ENCODE assay signal across 35 cellular contexts in the genomic region with DNA sequence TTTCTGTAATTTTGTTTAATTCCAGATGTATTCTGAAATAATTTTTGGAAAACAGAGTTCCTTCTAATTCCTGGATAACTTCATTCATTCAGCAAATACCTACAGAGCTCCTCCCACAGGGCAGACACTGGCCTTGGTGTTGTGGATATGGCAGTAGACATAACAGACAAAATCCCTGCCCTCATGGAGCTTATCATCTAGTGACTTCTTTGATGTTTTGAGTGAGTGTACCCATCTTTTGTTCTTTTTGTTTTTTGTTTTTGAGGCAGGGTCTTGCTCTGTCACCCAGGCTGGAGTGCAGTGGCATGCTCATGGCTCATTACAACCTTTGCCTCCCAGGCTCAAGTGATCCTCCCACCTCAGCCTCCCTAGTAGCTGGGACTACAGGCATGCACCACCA.
"Had no signal": no experiment of that assay in that cellular context is flagged by ENCODE, and none has a peak within 500 bp of the region (broad histone marks: within the 10 kb centered on the region; RNA-seq: fewer than 3 reads in every experiment).

No MANE protein-coding gene starts in this region.

- H3K27me3 ChIP-seq: MG63 had no signal

- H3K4me3 ChIP-seq: MG63 had no signal

- DNase-seq: Karpas-422, Kasumi-1, MG63, MM.1S, MV-4-11, NCI-H1048, NCI-H1092, NCI-H1092 treated with DMSO at 0.1 percent for 48 hours, NCI-H1105, NCI-H1105 treated with DMSO at 0.1 percent for 48 hours, NCI-H1417, NCI-H1417 treated with DMSO at 0.1 percent for 48 hours, NCI-H1436, NCI-H1436 treated with DMSO at 0.1 percent for 48 hours, NCI-H146, NCI-H1694, NCI-H1694 treated with DMSO at 0.1 percent for 48 hours, NCI-H187, NCI-H187 treated with DMSO at 0.1 percent for 48 hours, NCI-H1930, NCI-H2029, NCI-H2029 treated with DMSO at 0.1 percent for 48 hours, NCI-H2081, NCI-H2081 treated with DMSO at 0.1 percent for 48 hours, NCI-H2107, NCI-H2171, NCI-H2171 treated with DMSO at 0.1 percent for 48 hours, NCI-H2227 treated with DMSO at 0.1 percent for 48 hours, NCI-H226, NCI-H345, NCI-H446, NCI-H446 treated with DMSO at 0.1 percent for 48 hours, NCI-H510A, NCI-H510A treated with DMSO at 0.1 percent for 48 hours, NCI-H524 had no signal

- H3K9me3 ChIP-seq: MG63 had no signal
